ENCODE assay signal across 2 cellular contexts in the genomic region with DNA sequence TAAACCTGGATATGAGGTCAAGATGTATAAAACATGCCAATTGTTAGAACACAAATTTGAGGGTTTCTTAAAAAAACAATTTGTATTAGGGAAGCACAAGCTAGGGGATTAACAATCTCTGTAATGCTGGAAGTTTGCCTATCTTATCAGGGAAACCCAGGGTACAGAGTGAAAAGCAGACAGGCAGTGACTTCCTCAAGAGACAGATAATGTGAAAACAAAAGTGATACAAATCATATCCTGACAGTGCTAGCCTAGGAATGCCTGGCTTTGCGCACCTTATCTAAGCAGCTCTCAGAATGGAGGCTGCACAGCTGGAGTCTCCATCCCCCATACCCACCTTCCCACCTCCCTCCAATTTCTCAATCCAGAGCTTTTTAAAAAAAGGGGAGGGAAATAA.
TF ChIP-seq lines count a peak whose summit lies in the region.

No MANE protein-coding gene starts in this region.

TF ChIP-seq in SK-N-SH, 30 proteins besides CTCF, POLR2A, EP300 and RAD21 (continued from another document):
- TF ChIP-seq, protein P1, sequence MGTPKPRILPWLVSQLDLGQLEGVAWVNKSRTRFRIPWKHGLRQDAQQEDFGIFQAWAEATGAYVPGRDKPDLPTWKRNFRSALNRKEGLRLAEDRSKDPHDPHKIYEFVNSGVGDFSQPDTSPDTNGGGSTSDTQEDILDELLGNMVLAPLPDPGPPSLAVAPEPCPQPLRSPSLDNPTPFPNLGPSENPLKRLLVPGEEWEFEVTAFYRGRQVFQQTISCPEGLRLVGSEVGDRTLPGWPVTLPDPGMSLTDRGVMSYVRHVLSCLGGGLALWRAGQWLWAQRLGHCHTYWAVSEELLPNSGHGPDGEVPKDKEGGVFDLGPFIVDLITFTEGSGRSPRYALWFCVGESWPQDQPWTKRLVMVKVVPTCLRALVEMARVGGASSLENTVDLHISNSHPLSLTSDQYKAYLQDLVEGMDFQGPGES (IDR thresholded peaks at IDR 0.05; ENCODE audit: low read depth, low read length), result no peak
- no peak for TF ChIP-seq RXRA (IDR thresholded peaks at IDR 0.05; ENCODE audit: borderline replicate concordance, low read depth)
- TF ChIP-seq RFX5 (IDR thresholded peaks at IDR 0.05; ENCODE audit: low read length), result no peak
- no peak for TF ChIP-seq MEF2A (IDR thresholded peaks at IDR 0.05; ENCODE audit: borderline replicate concordance, low read depth)
- TF ChIP-seq ELF1 (IDR thresholded peaks at IDR 0.05), result no peak
- TF ChIP-seq PBX3 (IDR thresholded peaks at IDR 0.05), result no peak
- no peak for TF ChIP-seq RCOR1 (IDR thresholded peaks at IDR 0.05; ENCODE audit: low read length)
- no peak for TF ChIP-seq SMC3 (IDR thresholded peaks at IDR 0.05; ENCODE audit: low read depth, low read length)
- TF ChIP-seq MXI1 (IDR thresholded peaks at IDR 0.05; ENCODE audit: low read depth, low read length), result no peak
- no peak for TF ChIP-seq CHD2 (IDR thresholded peaks at IDR 0.05; ENCODE audit: low read length, partially characterized antibody)
TF ChIP-seq in SK-N-SH: peak in this region for 0.

TF ChIP-seq in SK-N-SH treated with all-trans-retinoic acid at 6 μM for 48 hours, 23 proteins besides CTCF, POLR2A, EP300 and RAD21 (continued from another document):
- no peak for TF ChIP-seq TCF4 (CRISPR knock-in tag; IDR thresholded peaks at IDR 0.05; ENCODE audit: borderline replicate concordance)
